In the genomic region with DNA sequence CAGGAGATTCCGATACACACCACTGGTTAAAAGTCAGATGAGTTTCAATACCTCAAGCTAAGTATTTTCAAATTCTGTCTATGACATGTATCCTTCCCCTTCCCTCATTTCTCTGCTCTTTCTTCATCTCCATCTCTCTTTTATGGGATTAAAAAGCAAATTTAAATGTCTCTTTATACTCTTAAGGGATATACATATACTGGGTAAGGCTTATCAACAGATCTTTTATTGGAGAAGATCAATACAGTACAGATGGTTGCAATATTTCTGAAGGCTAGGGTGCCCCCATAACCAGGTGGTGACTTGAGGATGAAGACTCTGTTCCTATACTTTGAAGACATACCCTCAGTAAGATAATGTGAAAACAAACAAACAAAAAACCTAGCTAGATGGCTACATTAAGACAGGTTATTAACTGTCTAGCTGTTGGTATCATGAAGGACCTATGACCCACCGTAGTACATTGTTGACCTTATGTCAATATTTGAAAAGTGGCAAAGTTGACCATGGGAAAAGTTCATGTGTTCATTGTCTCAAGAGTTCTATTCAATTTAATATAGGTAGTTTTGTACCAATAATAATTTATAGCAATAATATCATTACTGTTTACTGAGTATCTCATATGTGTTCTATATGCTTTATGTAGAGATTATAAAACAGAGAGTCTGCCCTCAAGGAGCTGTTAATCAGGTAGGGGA, we compare ENCODE assay signal across 16 cellular contexts.
DNase-seq lines count a peak whose midpoint lies in the region; ATAC-seq, FAIRE-seq and TF ChIP-seq lines count a peak whose summit lies in the region.
"Had no signal": no experiment of that assay in that cellular context is flagged by ENCODE, and none has a peak within 500 bp of the region (broad histone marks: within the 10 kb centered on the region; RNA-seq: fewer than 3 reads in every experiment).

No MANE protein-coding gene starts in this region.

- no peak for FAIRE-seq in pancreas (lab: Jason Lieb, UNC)
- FAIRE-seq: H1, HTR-8/SVneo, K562 had no signal

- 60 to 66% methylated on average over 2 of the region's 2 CpGs for WGBS in pancreas, 2 donors

- no peak overlapping the region for H3K4me3 ChIP-seq in pancreas
- H3K4me3 ChIP-seq: K562 had no signal

- no peak overlapping the region for H3K27ac ChIP-seq in pancreas

- H3K9me3 ChIP-seq in pancreas = no peaks in the 10 kb centered on the region
- H3K9me3 ChIP-seq: BE2C had no signal

- H3K4me1 Mint-ChIP-seq in activated T-cell treated with anti-CD3 and anti-CD28 coated beads, Interleukin-2, amount 50 U/mL, for 4 hours (ENCODE audit: low read depth) = peaks cover 5% of the 10 kb centered on the region

- H3K36me3 Mint-ChIP-seq in activated T-cell treated with anti-CD3 and anti-CD28 coated beads, Interleukin-2, amount 50 U/mL, for 4 hours (ENCODE audit: insufficient read depth) = peaks cover 17% of the 10 kb centered on the region

- DNase-seq in HuH-7.5 (ENCODE audit: low spot score) (peak; percentile 16), left lobe of liver (ENCODE audit: low spot score) (no peak), pancreas (no peak), COLO668 (lab: John Stamatoyannopoulos, UW; ENCODE audit: unreplicated experiment) (no peak), D341Med (ENCODE audit: low spot score) (no peak)
- DNase-seq in activated T-cell treated with anti-CD3 and anti-CD28 coated beads, Interleukin-2, amount 50 U/mL, for 4 hours = no peak
- DNase-seq: BE2C; C1 segment of cervical spinal cord; CD4-positive, CD25-positive, alpha-beta regulatory T cell; DMS79 treated with DMSO at 0.1 percent for 48 hours; GF-D8; H9; IMR-90 had no signal

- ATAC-seq in left lobe of liver (peak; percentile 82), pancreas (peak in 3 of 4 donors; percentile 31 to 80 (median 56))
- no peak for ATAC-seq in activated T-cell treated with anti-CD3 and anti-CD28 coated beads, Interleukin-2, amount 50 U/mL, for 4 hours
- ATAC-seq: K562 had no signal

- no peaks in the 10 kb centered on the region for H3K27me3 Mint-ChIP-seq in activated T-cell treated with anti-CD3 and anti-CD28 coated beads, Interleukin-2, amount 50 U/mL, for 4 hours (ENCODE audit: low read depth)
- H3K27me3 Mint-ChIP-seq: CD4-positive, CD25-positive, alpha-beta regulatory T cell had no signal

- no peaks in the 10 kb centered on the region for H3K27me3 ChIP-seq in pancreas
- H3K27me3 ChIP-seq: BE2C had no signal

- intact Hi-C loops in pancreas (cut with DNase I) = no loop called here

- peaks cover 0 to 5% (median 0%) of the 10 kb centered on the region in 3 donors for H3K4me1 ChIP-seq in pancreas

- H3K36me3 ChIP-seq in pancreas = no peaks in the 10 kb centered on the region
- H3K36me3 ChIP-seq: BE2C had no signal

- no peak overlapping the region for H3K4me3 Mint-ChIP-seq in activated T-cell treated with anti-CD3 and anti-CD28 coated beads, Interleukin-2, amount 50 U/mL, for 4 hours
- H3K4me3 Mint-ChIP-seq: CD4-positive, CD25-positive, alpha-beta regulatory T cell; H9 had no signal

- TF ChIP-seq CTCF in pancreas (IDR thresholded peaks at IDR 0.05) = no peak

- peaks cover 3% of the 10 kb centered on the region for H3K9me3 Mint-ChIP-seq in activated T-cell treated with anti-CD3 and anti-CD28 coated beads, Interleukin-2, amount 50 U/mL, for 4 hours
- H3K9me3 Mint-ChIP-seq: H9 had no signal

Comparison
In these comparisons a context has a peak if more than half of its experiments do, and no peak if none do; other contexts are left out.
1. ATAC-seq: peak in left lobe of liver (single experiment) and pancreas (3 of 4); none in activated T-cell treated with anti-CD3 and anti-CD28 coated beads, Interleukin-2, amount 50 U/mL, for 4 hours (0 of 2).